1 cellular context compared by ENCODE assay signal in the genomic region with DNA sequence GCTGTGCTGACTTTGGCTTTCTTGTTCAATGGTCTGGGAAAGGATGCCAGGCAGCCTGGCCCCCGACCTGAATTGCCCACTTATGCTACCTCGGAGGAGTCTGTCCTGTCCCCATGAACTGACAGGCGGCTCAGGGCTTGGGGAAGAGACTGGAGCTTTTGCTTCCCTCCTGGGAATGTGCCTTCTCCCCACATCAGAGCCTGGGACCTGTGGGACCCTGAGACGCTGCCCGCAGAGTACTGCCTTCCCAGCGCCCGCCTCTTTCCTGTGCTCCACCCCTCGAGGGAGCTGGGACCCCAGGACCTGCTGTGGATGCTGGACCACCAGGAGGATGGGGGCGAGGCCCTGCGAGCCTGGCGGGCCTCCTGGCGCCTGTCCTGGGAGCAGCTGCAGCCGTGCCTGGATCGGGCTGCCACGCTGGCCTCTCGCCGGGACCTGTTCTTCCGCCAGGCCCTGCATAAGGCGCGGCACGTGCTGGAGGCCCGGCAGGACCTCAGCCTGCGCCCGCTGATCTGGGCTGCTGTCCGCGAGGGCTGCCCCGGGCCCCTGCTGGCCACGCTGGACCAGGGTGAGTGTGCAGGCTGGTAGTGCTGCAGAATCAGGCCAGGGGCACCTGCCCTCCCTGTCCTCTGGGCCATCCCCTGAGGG.
TF ChIP-seq lines count a peak whose summit lies in the region.

No MANE protein-coding gene starts in this region.

TF ChIP-seq in HepG2, 621 proteins besides CTCF, POLR2A, EP300 and RAD21:
- no peak for TF ChIP-seq BHLHE40 (IDR thresholded peaks at IDR 0.05; ENCODE audit: low read length)
- TF ChIP-seq, protein P1, sequence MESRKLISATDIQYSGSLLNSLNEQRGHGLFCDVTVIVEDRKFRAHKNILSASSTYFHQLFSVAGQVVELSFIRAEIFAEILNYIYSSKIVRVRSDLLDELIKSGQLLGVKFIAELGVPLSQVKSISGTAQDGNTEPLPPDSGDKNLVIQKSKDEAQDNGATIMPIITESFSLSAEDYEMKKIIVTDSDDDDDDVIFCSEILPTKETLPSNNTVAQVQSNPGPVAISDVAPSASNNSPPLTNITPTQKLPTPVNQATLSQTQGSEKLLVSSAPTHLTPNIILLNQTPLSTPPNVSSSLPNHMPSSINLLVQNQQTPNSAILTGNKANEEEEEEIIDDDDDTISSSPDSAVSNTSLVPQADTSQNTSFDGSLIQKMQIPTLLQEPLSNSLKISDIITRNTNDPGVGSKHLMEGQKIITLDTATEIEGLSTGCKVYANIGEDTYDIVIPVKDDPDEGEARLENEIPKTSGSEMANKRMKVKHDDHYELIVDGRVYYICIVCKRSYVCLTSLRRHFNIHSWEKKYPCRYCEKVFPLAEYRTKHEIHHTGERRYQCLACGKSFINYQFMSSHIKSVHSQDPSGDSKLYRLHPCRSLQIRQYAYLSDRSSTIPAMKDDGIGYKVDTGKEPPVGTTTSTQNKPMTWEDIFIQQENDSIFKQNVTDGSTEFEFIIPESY (CRISPR knock-in tag; IDR thresholded peaks at IDR 0.05) = peak; percentile 48; the same call in 1 of the 2 replicates
- TF ChIP-seq, protein P2, sequence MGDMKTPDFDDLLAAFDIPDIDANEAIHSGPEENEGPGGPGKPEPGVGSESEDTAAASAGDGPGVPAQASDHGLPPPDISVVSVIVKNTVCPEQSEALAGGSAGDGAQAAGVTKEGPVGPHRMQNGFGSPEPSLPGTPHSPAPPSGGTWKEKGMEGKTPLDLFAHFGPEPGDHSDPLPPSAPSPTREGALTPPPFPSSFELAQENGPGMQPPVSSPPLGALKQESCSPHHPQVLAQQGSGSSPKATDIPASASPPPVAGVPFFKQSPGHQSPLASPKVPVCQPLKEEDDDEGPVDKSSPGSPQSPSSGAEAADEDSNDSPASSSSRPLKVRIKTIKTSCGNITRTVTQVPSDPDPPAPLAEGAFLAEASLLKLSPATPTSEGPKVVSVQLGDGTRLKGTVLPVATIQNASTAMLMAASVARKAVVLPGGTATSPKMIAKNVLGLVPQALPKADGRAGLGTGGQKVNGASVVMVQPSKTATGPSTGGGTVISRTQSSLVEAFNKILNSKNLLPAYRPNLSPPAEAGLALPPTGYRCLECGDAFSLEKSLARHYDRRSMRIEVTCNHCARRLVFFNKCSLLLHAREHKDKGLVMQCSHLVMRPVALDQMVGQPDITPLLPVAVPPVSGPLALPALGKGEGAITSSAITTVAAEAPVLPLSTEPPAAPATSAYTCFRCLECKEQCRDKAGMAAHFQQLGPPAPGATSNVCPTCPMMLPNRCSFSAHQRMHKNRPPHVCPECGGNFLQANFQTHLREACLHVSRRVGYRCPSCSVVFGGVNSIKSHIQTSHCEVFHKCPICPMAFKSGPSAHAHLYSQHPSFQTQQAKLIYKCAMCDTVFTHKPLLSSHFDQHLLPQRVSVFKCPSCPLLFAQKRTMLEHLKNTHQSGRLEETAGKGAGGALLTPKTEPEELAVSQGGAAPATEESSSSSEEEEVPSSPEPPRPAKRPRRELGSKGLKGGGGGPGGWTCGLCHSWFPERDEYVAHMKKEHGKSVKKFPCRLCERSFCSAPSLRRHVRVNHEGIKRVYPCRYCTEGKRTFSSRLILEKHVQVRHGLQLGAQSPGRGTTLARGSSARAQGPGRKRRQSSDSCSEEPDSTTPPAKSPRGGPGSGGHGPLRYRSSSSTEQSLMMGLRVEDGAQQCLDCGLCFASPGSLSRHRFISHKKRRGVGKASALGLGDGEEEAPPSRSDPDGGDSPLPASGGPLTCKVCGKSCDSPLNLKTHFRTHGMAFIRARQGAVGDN (CRISPR knock-in tag; IDR thresholded peaks at IDR 0.05) = 0 out of 2 replicates have a peak, but pooled peaks have one; percentile 6
- no peak for TF ChIP-seq PRMT3 (CRISPR knock-in tag; IDR thresholded peaks at IDR 0.05; ENCODE audit: borderline replicate concordance, low read depth)
- TF ChIP-seq, protein P3, sequence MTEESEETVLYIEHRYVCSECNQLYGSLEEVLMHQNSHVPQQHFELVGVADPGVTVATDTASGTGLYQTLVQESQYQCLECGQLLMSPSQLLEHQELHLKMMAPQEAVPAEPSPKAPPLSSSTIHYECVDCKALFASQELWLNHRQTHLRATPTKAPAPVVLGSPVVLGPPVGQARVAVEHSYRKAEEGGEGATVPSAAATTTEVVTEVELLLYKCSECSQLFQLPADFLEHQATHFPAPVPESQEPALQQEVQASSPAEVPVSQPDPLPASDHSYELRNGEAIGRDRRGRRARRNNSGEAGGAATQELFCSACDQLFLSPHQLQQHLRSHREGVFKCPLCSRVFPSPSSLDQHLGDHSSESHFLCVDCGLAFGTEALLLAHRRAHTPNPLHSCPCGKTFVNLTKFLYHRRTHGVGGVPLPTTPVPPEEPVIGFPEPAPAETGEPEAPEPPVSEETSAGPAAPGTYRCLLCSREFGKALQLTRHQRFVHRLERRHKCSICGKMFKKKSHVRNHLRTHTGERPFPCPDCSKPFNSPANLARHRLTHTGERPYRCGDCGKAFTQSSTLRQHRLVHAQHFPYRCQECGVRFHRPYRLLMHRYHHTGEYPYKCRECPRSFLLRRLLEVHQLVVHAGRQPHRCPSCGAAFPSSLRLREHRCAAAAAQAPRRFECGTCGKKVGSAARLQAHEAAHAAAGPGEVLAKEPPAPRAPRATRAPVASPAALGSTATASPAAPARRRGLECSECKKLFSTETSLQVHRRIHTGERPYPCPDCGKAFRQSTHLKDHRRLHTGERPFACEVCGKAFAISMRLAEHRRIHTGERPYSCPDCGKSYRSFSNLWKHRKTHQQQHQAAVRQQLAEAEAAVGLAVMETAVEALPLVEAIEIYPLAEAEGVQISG (CRISPR knock-in tag; IDR thresholded peaks at IDR 0.05) = no peak
TF ChIP-seq in HepG2: peak in this region for 2.
